Comparison of ENCODE assay signal across 19 cellular contexts in the genomic region with DNA sequence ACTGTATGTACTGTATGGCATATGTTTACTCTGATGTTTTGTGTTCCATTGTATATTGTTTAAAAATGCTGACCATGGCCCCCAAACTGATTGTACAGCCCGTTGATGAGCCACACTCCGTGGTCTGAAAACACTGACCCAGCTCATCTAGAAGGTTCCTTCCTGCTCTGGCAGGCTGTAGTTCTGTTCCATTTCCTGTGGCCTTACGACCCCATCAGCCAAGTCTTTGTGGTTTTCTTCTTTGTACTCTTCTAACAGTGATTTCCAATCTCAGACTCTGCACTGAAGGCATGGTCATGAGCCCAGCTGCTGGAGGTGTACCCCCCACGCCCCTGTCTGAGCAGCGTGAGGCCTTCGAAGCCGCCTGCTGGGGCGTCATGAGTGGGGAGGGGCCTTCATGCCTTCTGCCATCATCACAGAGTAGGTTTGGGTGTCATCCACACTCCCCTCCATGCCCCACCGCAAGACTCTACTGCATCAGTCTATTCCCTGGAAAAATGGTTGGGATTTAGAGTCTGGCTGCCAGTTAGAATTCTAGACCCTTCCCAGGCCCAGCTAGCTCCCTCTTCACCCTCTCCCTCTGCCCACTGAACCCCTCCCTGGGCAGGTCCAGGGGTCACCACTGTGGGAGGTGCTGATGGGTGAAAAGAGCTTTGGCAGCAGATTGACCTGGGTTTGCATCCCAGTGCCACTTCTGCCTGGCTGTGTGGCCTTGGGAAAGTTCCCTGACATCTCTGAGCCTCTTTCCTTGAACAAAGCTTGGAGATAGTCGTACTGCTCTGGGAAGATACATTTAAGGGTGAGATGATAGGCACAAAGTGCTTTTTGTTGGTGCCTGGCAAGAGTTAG. TPM values are rescaled to one million over a fixed set of nuclear protein-coding genes. Genes with fewer than 3 reads are reported as not detected.
DNase-seq lines count a peak whose midpoint lies in the region; ATAC-seq and TF ChIP-seq lines count a peak whose summit lies in the region.
"Had no signal": no experiment of that assay in that cellular context is flagged by ENCODE, and none has a peak within 500 bp of the region (broad histone marks: within the 10 kb centered on the region; RNA-seq: fewer than 3 reads in every experiment).

No MANE protein-coding gene starts in this region.

- H4K20me1 ChIP-seq in BLaER1 = no peaks in the 10 kb centered on the region

- ATAC-seq in right lobe of liver = peak; percentile 51 to 70 (median 64)
- ATAC-seq in GM18498 (IDR thresholded peaks at IDR 0.05; ENCODE audit: unreplicated experiment) = no peak
- ATAC-seq: left ventricle myocardium superior had no signal

- TF ChIP-seq POLR2A in right lobe of liver (IDR thresholded peaks at IDR 0.05) = no peak

- H3K4me3 ChIP-seq in BLaER1 (no peak overlapping the region), coronary artery (no peak overlapping the region), right lobe of liver (no peak overlapping the region), MG63 (no peak overlapping the region)
- H3K4me3 ChIP-seq: esophagus muscularis mucosa, PC-9, SK-N-MC, skin epidermis, stomach had no signal

- TF ChIP-seq CTCF in coronary artery (IDR thresholded peaks at IDR 0.05) (no peak), right lobe of liver (IDR thresholded peaks at IDR 0.05) (no peak)

- H3K9me3 ChIP-seq in BLaER1 = no peaks in the 10 kb centered on the region
- no peaks in the 10 kb centered on the region for H3K9me3 ChIP-seq in right lobe of liver
- no peaks in the 10 kb centered on the region for H3K9me3 ChIP-seq in MG63
- H3K9me3 ChIP-seq: esophagus muscularis mucosa, stomach had no signal

- no peak overlapping the region for H3K9ac ChIP-seq in BLaER1

- DNase-seq in M059J (ENCODE audit: low read depth) = peak; percentile 53
- DNase-seq in coronary artery (ENCODE audit: low spot score) = peak; percentile 56
- DNase-seq in right lobe of liver = no peak
- DNase-seq in SHP77 (lab: John Stamatoyannopoulos, UW) = no peak
- no peak for DNase-seq in globus pallidus (ENCODE audit: low spot score)
- DNase-seq in MG63 = no peak
- DNase-seq: activated CD4-positive, alpha-beta T cell treated with anti-CD3 and anti-CD28 coated beads for 4 hours; caudate nucleus; effector CD4-positive, alpha-beta T cell; left ventricle myocardium superior; NCI-H1930; NCI-H345; stomach had no signal

- WGBS in right lobe of liver (ENCODE audit: insufficient coverage, low coverage, low lambda C conversion rate, missing lambda C conversion rate) = 57% methylated on average over 8 of the region's 10 CpGs

- H3K4me2 ChIP-seq in BLaER1 = peak overlapping the region; percentile 71
- H3K4me2 ChIP-seq: PC-9 had no signal

- intact Hi-C loops in right lobe of liver (cut with DNase I) = no loop called here

- H3K27me3 ChIP-seq in BLaER1 (no peaks in the 10 kb centered on the region), right lobe of liver (no peaks in the 10 kb centered on the region), MG63 (no peaks in the 10 kb centered on the region)
- H3K27me3 ChIP-seq: esophagus muscularis mucosa, stomach had no signal

- H3K4me1 ChIP-seq in BLaER1 (peaks cover 26% of the 10 kb centered on the region), right lobe of liver (no peaks in the 10 kb centered on the region)

- H3K27ac ChIP-seq in BLaER1 = peak overlapping the region; percentile 49; the same call in 1 of the 2 replicates
- H3K27ac ChIP-seq in coronary artery = no peak overlapping the region
- H3K27ac ChIP-seq in right lobe of liver = peak overlapping the region in 1 of 3 donors; percentile 22
- H3K27ac ChIP-seq: esophagus muscularis mucosa, PC-9, SK-N-MC, stomach had no signal

- H3K36me3 ChIP-seq in BLaER1 (no peaks in the 10 kb centered on the region), right lobe of liver (no peaks in the 10 kb centered on the region), MG63 (no peaks in the 10 kb centered on the region)
- H3K36me3 ChIP-seq: esophagus muscularis mucosa, stomach had no signal

RNA-seq across cellular contexts. Expression of a gene that starts 11.3 kb away (rescaled TPM):
- total RNA-seq in M059J (2014; rRNA removed; shearing (Covaris generic)) = 1.6 and 5.3 TPM in 2 replicates
- total RNA-seq in right lobe of liver = 100 to 1,000 TPM in 1 of 6 experiments, 10 to 100 TPM in 2, 1 to 10 TPM in 3; 5.4 to 115 (median 27.7) TPM
- total RNA-seq in MG63 (2014; rRNA removed; shearing (Covaris generic); ENCODE audit: low replicate concordance) = 0.54 and 0.86 TPM in 2 replicates
- total RNA-seq: PC-9 had no signal

RNA-seq across cellular contexts. Expression of a gene that starts 50.5 kb away (rescaled TPM):
- total RNA-seq in M059J (2014; rRNA removed; shearing (Covaris generic)) = 39.7 and 67.3 TPM in 2 replicates
- 10 to 100 TPM; 11.2 to 20.2 (median 17.0) TPM for total RNA-seq in right lobe of liver
- 59.3 and 129 TPM in 2 replicates for total RNA-seq in MG63 (2014; rRNA removed; shearing (Covaris generic); ENCODE audit: low replicate concordance)

Comparison
In these comparisons a context has a peak if more than half of its experiments do, and no peak if none do; other contexts are left out.
1. DNase-seq: peak in M059J (single experiment) and coronary artery (single experiment); none in right lobe of liver (0 of 3), SHP77 (0 of 2), globus pallidus (single experiment) and MG63 (single experiment).